19 cellular contexts compared by ENCODE assay signal in the genomic region with DNA sequence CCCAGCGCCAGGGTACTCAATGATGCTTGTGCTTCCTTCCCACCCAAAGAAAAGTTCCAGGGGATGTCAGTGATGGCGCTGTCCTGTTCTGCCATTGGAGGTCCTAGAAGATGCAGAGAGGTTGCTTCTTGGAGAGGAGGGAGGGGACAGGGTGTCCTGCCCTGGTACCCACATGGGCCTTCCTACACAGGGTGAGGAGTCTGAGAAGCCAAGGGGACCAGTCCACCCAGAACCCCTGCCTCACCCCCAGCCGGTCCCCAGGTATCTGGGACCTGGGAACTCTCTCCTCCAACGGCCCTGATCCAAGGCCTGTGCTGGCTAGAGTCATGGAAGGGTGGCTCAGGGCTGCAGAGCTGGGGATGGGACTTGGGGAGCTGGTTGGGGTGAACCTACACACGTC.
"Had no signal": no experiment of that assay in that cellular context is flagged by ENCODE, and none has a peak within 500 bp of the region (broad histone marks: within the 10 kb centered on the region; RNA-seq: fewer than 3 reads in every experiment).

No MANE protein-coding gene starts in this region.

- DNase-seq: KBM-7, MG63, NCI-H1092, NCI-H1105 treated with DMSO at 0.1 percent for 48 hours, NCI-H1417 treated with DMSO at 0.1 percent for 48 hours, NCI-H146, NCI-H1694 treated with DMSO at 0.1 percent for 48 hours, NCI-H2029, NCI-H2081 treated with DMSO at 0.1 percent for 48 hours, NCI-H2171 treated with DMSO at 0.1 percent for 48 hours, NCI-H2227 treated with DMSO at 0.1 percent for 48 hours, NCI-H524, NCI-H69, NCI-H774, Right ventricle myocardium superior, RPMI8226, SIG-M5 had no signal

- H3K36me3 ChIP-seq: MG63, SJSA1 had no signal

- H3K27ac ChIP-seq: SJSA1, SK-N-MC had no signal

- H3K4me1 ChIP-seq: SJSA1 had no signal

- H3K9me3 ChIP-seq: MG63, SJSA1 had no signal

- H3K4me3 ChIP-seq: MG63, SJSA1, SK-N-MC had no signal
